2 cellular contexts compared by ENCODE assay signal in the genomic region with DNA sequence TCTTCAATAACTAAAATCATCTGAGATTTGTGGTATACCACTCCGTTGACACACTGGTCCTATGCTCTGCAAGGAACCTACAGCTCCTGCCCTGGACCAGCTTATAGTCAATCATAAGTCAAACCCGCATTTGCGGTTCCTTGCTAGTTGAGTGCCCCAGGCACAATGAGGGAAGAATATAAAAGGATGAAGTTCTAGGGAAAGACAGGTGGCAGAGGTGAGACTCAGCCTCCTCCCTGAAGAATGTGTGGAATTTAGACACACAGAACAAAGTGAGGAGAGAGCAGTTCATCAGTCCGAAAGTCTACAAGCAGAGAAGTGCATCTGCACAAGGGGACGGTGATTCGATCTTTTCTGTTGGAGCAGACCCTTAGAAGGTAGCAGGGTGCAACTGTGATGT.
TF ChIP-seq lines count a peak whose summit lies in the region.

No MANE protein-coding gene starts in this region.

TF ChIP-seq in GM23338, 12 proteins besides CTCF, POLR2A, EP300 and RAD21:
- 0 out of 2 replicates have a peak, but pooled peaks have one; percentile 32 for TF ChIP-seq ZNF114 (CRISPR knock-in tag; IDR thresholded peaks at IDR 0.05)
- TF ChIP-seq, protein P1, sequence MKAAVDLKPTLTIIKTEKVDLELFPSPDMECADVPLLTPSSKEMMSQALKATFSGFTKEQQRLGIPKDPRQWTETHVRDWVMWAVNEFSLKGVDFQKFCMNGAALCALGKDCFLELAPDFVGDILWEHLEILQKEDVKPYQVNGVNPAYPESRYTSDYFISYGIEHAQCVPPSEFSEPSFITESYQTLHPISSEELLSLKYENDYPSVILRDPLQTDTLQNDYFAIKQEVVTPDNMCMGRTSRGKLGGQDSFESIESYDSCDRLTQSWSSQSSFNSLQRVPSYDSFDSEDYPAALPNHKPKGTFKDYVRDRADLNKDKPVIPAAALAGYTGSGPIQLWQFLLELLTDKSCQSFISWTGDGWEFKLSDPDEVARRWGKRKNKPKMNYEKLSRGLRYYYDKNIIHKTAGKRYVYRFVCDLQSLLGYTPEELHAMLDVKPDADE (IDR thresholded peaks at IDR 0.05), result no peak
- TF ChIP-seq, protein P2, sequence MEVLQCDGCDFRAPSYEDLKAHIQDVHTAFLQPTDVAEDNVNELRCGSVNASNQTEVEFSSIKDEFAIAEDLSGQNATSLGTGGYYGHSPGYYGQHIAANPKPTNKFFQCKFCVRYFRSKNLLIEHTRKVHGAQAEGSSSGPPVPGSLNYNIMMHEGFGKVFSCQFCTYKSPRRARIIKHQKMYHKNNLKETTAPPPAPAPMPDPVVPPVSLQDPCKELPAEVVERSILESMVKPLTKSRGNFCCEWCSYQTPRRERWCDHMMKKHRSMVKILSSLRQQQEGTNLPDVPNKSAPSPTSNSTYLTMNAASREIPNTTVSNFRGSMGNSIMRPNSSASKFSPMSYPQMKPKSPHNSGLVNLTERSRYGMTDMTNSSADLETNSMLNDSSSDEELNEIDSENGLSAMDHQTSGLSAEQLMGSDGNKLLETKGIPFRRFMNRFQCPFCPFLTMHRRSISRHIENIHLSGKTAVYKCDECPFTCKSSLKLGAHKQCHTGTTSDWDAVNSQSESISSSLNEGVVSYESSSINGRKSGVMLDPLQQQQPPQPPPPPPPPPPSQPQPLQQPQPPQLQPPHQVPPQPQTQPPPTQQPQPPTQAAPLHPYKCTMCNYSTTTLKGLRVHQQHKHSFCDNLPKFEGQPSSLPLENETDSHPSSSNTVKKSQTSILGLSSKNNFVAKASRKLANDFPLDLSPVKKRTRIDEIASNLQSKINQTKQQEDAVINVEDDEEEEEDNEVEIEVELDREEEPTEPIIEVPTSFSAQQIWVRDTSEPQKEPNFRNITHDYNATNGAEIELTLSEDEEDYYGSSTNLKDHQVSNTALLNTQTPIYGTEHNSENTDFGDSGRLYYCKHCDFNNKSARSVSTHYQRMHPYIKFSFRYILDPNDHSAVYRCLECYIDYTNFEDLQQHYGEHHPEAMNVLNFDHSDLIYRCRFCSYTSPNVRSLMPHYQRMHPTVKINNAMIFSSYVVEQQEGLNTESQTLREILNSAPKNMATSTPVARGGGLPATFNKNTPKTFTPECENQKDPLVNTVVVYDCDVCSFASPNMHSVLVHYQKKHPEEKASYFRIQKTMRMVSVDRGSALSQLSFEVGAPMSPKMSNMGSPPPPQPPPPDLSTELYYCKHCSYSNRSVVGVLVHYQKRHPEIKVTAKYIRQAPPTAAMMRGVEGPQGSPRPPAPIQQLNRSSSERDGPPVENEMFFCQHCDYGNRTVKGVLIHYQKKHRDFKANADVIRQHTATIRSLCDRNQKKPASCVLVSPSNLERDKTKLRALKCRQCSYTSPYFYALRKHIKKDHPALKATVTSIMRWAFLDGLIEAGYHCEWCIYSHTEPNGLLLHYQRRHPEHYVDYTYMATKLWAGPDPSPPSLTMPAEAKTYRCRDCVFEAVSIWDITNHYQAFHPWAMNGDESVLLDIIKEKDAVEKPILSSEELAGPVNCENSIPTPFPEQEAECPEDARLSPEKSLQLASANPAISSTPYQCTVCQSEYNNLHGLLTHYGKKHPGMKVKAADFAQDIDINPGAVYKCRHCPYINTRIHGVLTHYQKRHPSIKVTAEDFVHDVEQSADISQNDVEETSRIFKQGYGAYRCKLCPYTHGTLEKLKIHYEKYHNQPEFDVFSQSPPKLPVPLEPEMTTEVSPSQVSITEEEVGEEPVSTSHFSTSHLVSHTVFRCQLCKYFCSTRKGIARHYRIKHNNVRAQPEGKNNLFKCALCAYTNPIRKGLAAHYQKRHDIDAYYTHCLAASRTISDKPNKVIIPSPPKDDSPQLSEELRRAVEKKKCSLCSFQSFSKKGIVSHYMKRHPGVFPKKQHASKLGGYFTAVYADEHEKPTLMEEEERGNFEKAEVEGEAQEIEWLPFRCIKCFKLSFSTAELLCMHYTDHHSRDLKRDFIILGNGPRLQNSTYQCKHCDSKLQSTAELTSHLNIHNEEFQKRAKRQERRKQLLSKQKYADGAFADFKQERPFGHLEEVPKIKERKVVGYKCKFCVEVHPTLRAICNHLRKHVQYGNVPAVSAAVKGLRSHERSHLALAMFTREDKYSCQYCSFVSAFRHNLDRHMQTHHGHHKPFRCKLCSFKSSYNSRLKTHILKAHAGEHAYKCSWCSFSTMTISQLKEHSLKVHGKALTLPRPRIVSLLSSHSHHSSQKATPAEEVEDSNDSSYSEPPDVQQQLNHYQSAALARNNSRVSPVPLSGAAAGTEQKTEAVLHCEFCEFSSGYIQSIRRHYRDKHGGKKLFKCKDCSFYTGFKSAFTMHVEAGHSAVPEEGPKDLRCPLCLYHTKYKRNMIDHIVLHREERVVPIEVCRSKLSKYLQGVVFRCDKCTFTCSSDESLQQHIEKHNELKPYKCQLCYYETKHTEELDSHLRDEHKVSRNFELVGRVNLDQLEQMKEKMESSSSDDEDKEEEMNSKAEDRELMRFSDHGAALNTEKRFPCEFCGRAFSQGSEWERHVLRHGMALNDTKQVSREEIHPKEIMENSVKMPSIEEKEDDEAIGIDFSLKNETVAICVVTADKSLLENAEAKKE (CRISPR knock-in tag; IDR thresholded peaks at IDR 0.05), result no peak
- TF ChIP-seq EZH2 (IDR thresholded peaks at IDR 0.05; ENCODE audit: low read depth, unreplicated experiment), result no peak
- TF ChIP-seq POLR2AphosphoS5 (IDR thresholded peaks at IDR 0.05; ENCODE audit: low read depth), result no peak
- no peak for TF ChIP-seq ZNF331 (CRISPR knock-in tag; IDR thresholded peaks at IDR 0.05; ENCODE audit: low read depth)
- no peak for TF ChIP-seq NANOG (IDR thresholded peaks at IDR 0.05; ENCODE audit: borderline replicate concordance)

TF ChIP-seq in H1, 55 proteins besides CTCF, POLR2A, EP300 and RAD21:
- TF ChIP-seq TEAD4 (IDR thresholded peaks at IDR 0.05; ENCODE audit: low read depth, low read length) (peak; percentile 93), POLR2AphosphoS5 (IDR thresholded peaks at IDR 0.05; ENCODE audit: low read depth, low read length) (no peak)
- TF ChIP-seq, protein P3, sequence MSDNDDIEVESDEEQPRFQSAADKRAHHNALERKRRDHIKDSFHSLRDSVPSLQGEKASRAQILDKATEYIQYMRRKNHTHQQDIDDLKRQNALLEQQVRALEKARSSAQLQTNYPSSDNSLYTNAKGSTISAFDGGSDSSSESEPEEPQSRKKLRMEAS (IDR thresholded peaks at IDR 0.05), result 0 out of 2 replicates have a peak, but pooled peaks have one; percentile 6
